Comparison of ENCODE assay signal across 16 cellular contexts in the genomic region with DNA sequence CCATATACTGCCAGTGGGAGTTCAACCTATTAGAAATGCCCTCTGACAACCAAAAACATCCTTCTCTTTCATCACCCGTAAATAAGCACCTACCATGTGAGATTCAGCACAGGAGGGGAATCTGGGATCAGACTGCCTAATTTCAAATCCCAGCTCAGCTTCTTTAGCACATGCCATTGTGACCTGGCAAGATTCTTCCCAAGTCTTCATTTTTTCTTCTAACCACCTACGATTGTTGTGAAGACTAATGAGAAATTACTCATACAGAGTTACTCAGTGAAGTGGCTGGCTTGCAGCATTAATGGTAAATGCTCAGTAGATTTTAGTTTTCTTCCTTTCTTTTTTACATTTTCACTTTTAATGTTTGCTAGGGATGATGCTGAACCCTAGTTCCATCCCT.
"Had no signal": no experiment of that assay in that cellular context is flagged by ENCODE, and none has a peak within 500 bp of the region (broad histone marks: within the 10 kb centered on the region; RNA-seq: fewer than 3 reads in every experiment).

No MANE protein-coding gene starts in this region.

- H3K4me3 Mint-ChIP-seq: activated CD4-positive, alpha-beta memory T cell treated with anti-CD3 and anti-CD28 coated beads for 36 hours; activated naive CD8-positive, alpha-beta T cell treated with anti-CD3 and anti-CD28 coated beads, Interleukin-2, amount 10 ng/mL, durations not matched to agents 7 days and 5 days; activated T-cell treated with anti-CD3 and anti-CD28 coated beads, Interleukin-2, amount 50 U/mL, for 4 hours had no signal

- ATAC-seq: activated T-cell treated with anti-CD3 and anti-CD28 coated beads, Interleukin-2, amount 50 U/mL, for 4 hours; heart right ventricle; left lung; psoas muscle; sciatic nerve had no signal

- H3K27ac ChIP-seq: left lung, psoas muscle, upper lobe of left lung, VCaP had no signal

- H3K27me3 ChIP-seq: heart right ventricle, left lung, upper lobe of left lung had no signal

- H3K9me3 Mint-ChIP-seq: activated CD4-positive, alpha-beta memory T cell treated with anti-CD3 and anti-CD28 coated beads for 36 hours; activated T-cell treated with anti-CD3 and anti-CD28 coated beads, Interleukin-2, amount 50 U/mL, for 4 hours had no signal

- H3K36me3 ChIP-seq: heart right ventricle, left lung, upper lobe of left lung had no signal

- H3K4me1 Mint-ChIP-seq: activated naive CD8-positive, alpha-beta T cell treated with anti-CD3 and anti-CD28 coated beads, Interleukin-2, amount 10 ng/mL, durations not matched to agents 7 days and 5 days had no signal

- H3K36me3 Mint-ChIP-seq: activated CD4-positive, alpha-beta memory T cell treated with anti-CD3 and anti-CD28 coated beads for 36 hours; activated naive CD8-positive, alpha-beta T cell treated with anti-CD3 and anti-CD28 coated beads, Interleukin-2, amount 10 ng/mL, durations not matched to agents 7 days and 5 days had no signal

- DNase-seq: activated CD4-positive, alpha-beta memory T cell treated with anti-CD3 and anti-CD28 coated beads for 36 hours; activated gamma-delta T cell; activated naive CD8-positive, alpha-beta T cell treated with anti-CD3 and anti-CD28 coated beads, Interleukin-2, amount 10 ng/mL, durations not matched to agents 7 days and 5 days; activated T-cell treated with anti-CD3 and anti-CD28 coated beads, Interleukin-2, amount 50 U/mL, for 4 hours; anterior cingulate cortex; heart right ventricle; left lung; mesenchymal stem cell; psoas muscle; stimulated activated CD4-positive, alpha-beta T cell treated with anti-CD3 and anti-CD28 coated beads, Interleukin-12 subunit alpha, Interleukin-12 subunit beta, amount 100 ng/mL, for 4 hours; stimulated activated CD4-positive, alpha-beta T cell treated with anti-CD3 and anti-CD28 coated beads, Interleukin-2, amount 100 ng/mL, for 48 hours; stimulated activated naive CD8-positive, alpha-beta T cell treated with anti-CD3 and anti-CD28 coated beads, Interleukin-15, Interleukin-2, amounts not matched to agents 100 U/mL and 50 U/mL, for 24 hours; T-helper 9 cell; upper lobe of left lung had no signal

- H3K27me3 Mint-ChIP-seq: activated CD4-positive, alpha-beta memory T cell treated with anti-CD3 and anti-CD28 coated beads for 36 hours had no signal

- H3K4me3 ChIP-seq: heart right ventricle, left lung, psoas muscle, upper lobe of left lung had no signal

- H3K4me1 ChIP-seq: upper lobe of left lung had no signal

- H3K27ac Mint-ChIP-seq: activated CD4-positive, alpha-beta memory T cell treated with anti-CD3 and anti-CD28 coated beads for 36 hours; activated naive CD8-positive, alpha-beta T cell treated with anti-CD3 and anti-CD28 coated beads, Interleukin-2, amount 10 ng/mL, durations not matched to agents 7 days and 5 days had no signal

- H3K9me3 ChIP-seq: heart right ventricle, left lung, psoas muscle, upper lobe of left lung had no signal
